8 cellular contexts compared by ENCODE assay signal in genomic region chr1:244865028-244865371, GRCh38. TPM values are rescaled to one million over a fixed set of nuclear protein-coding genes. Genes with fewer than 3 reads are reported as not detected.
DNase-seq lines count a peak whose midpoint lies in the region; ATAC-seq and TF ChIP-seq lines count a peak whose summit lies in the region.

No MANE protein-coding gene starts in this region.

- H3K9ac ChIP-seq in skeletal muscle tissue (ENCODE audit: low read depth in 1 of 3, low read length in 3 of 3), result peak overlapping the region; percentile 83 to 100 (median 88)

- H3K27me3 Mint-ChIP-seq in activated naive CD4-positive, alpha-beta T cell treated with anti-CD3 and anti-CD28 coated beads, Interleukin-2, amount 10 ng/mL, durations not matched to agents 7 days and 5 days, result peaks cover 7% of the 10 kb centered on the region

- H3K9me3 ChIP-seq in skeletal muscle tissue (ENCODE audit: control insufficient read depth in 3 of 3, low read length in 3 of 3), result no peaks in the 10 kb centered on the region

- H3K4me3 Mint-ChIP-seq in activated naive CD4-positive, alpha-beta T cell treated with anti-CD3 and anti-CD28 coated beads, Interleukin-2, amount 10 ng/mL, durations not matched to agents 7 days and 5 days, result peak overlapping the region; percentile 82

- peak overlapping the region; percentile 98 for H3K27ac Mint-ChIP-seq in activated naive CD4-positive, alpha-beta T cell treated with anti-CD3 and anti-CD28 coated beads, Interleukin-2, amount 10 ng/mL, durations not matched to agents 7 days and 5 days

- peaks cover 30% of the 10 kb centered on the region for H3K36me3 Mint-ChIP-seq in activated naive CD4-positive, alpha-beta T cell treated with anti-CD3 and anti-CD28 coated beads, Interleukin-2, amount 10 ng/mL, durations not matched to agents 7 days and 5 days

- ATAC-seq in GM21825 (IDR thresholded peaks at IDR 0.05; ENCODE audit: unreplicated experiment) (no peak), GM18909 (IDR thresholded peaks at IDR 0.05; ENCODE audit: poor library complexity, unreplicated experiment) (no peak)

- H3K4me1 Mint-ChIP-seq in activated naive CD4-positive, alpha-beta T cell treated with anti-CD3 and anti-CD28 coated beads, Interleukin-2, amount 10 ng/mL, durations not matched to agents 7 days and 5 days, result peaks cover 37% of the 10 kb centered on the region

- TF ChIP-seq CTCF in GM06990 (IDR thresholded peaks at IDR 0.05; ENCODE audit: insufficient read depth, low read length, poor library complexity, severe bottlenecking), result no peak

- peaks cover 16 to 34% (median 27%) of the 10 kb centered on the region in 3 donors for H3K4me1 ChIP-seq in skeletal muscle tissue (ENCODE audit: control insufficient read depth in 3 of 3, insufficient read depth in 3 of 3, low read length in 3 of 3)

- H3K4me3 ChIP-seq in GM06990 (replicated peaks; ENCODE audit: low read depth, low read length) (peak overlapping the region; percentile 99), skeletal muscle tissue (ENCODE audit: low read length in 3 of 3) (peak overlapping the region; percentile 78 to 97 (median 95))

- peak overlapping the region; percentile 100 for H3K27ac ChIP-seq in skeletal muscle tissue (ENCODE audit: low read depth, low read length)

- H3K36me3 ChIP-seq in GM06990 (ENCODE audit: control insufficient read depth, insufficient read depth, low read length) (peaks cover 5% of the 10 kb centered on the region), skeletal muscle tissue (ENCODE audit: control insufficient read depth in 3 of 3, insufficient read depth in 3 of 3, low read length in 3 of 3) (peaks cover 5 to 15% (median 13%) of the 10 kb centered on the region in 3 donors)

- H3K9me3 Mint-ChIP-seq in activated naive CD4-positive, alpha-beta T cell treated with anti-CD3 and anti-CD28 coated beads, Interleukin-2, amount 10 ng/mL, durations not matched to agents 7 days and 5 days, result no peaks in the 10 kb centered on the region

- CTCF ChIA-PET in activated naive CD4-positive, alpha-beta T cell treated with anti-CD3 and anti-CD28 coated beads, Interleukin-2, amount 10 ng/mL, durations not matched to agents 7 days and 5 days (lab: Charles Lee), result interaction anchor here (1.3 to 2.0 kb wide), 2 partner anchors 30 to 177 kb away, joined by 6 to 14 read pairs; partner anchors contain the start of gene COX20

- no peaks in the 10 kb centered on the region for H3K27me3 ChIP-seq in GM06990 (replicated peaks; ENCODE audit: control insufficient read depth, insufficient read depth, low read length)
- no peaks in the 10 kb centered on the region for H3K27me3 ChIP-seq in skeletal muscle tissue (ENCODE audit: control insufficient read depth in 3 of 3, insufficient read depth in 3 of 3, low read length in 3 of 3)

- DNase-seq in GM06990 (ENCODE audit: extremely low read depth, insufficient read length) (no peak), NCI-H460 (ENCODE audit: extremely low read depth, low read depth) (peak; percentile 45), hypothalamus (lab: John Stamatoyannopoulos, UW) (peak in 30 of 51 donors; percentile 3 to 65 (median 35)), NK-92 (lab: John Stamatoyannopoulos, UW; ENCODE audit: unreplicated experiment) (no peak)
- DNase-seq in activated naive CD4-positive, alpha-beta T cell treated with anti-CD3 and anti-CD28 coated beads, Interleukin-2, amount 10 ng/mL, durations not matched to agents 7 days and 5 days, result peak; percentile 51

RNA-seq across cellular contexts. Expression of gene HNRNPU, which starts 0.7 kb away (rescaled TPM):
- 447 and 511 TPM in 2 replicates for total RNA-seq in NCI-H460 (2014; rRNA removed; shearing (Covaris generic))
- polyA plus RNA-seq in NCI-H460 (2014; cell fraction: nucleus; rRNA removed), result 361 and 504 TPM in 2 replicates
- 342 TPM for total RNA-seq in skeletal muscle tissue

RNA-seq across cellular contexts. Expression of gene COX20, which starts 29.5 kb away (rescaled TPM):
- 89.2 and 101 TPM in 2 replicates for total RNA-seq in NCI-H460 (2014; rRNA removed; shearing (Covaris generic))
- polyA plus RNA-seq in NCI-H460 (2014; cell fraction: nucleus; rRNA removed), result 37.8 and 60.6 TPM in 2 replicates
- total RNA-seq in skeletal muscle tissue, result 10.4 TPM

Comparison
In these comparisons a context has a peak if more than half of its experiments do, and no peak if none do; other contexts are left out.
1. DNase-seq: peak in NCI-H460 (single experiment), activated naive CD4-positive, alpha-beta T cell treated with anti-CD3 and anti-CD28 coated beads, Interleukin-2, amount 10 ng/mL, durations not matched to agents 7 days and 5 days (single experiment) and hypothalamus (30 of 51); none in GM06990 (single experiment) and NK-92 (single experiment).